8 cellular contexts compared by ENCODE assay signal in genomic region chr3:87350367-87351199, GRCh38.
DNase-seq lines count a peak whose midpoint lies in the region; ATAC-seq and TF ChIP-seq lines count a peak whose summit lies in the region.

No MANE protein-coding gene starts in this region.

- no peak overlapping the region for H3K4me3 ChIP-seq in PC-3 (ENCODE audit: low read length)
- H3K4me3 ChIP-seq in lower lobe of right lung = no peak overlapping the region

- no peaks in the 10 kb centered on the region for H3F3A ChIP-seq in PC-3 (ENCODE audit: low read length, unreplicated experiment)

- H3K79me2 ChIP-seq in PC-3 (ENCODE audit: low read length) = no peaks in the 10 kb centered on the region

- H3K4me3 Mint-ChIP-seq in activated naive CD8-positive, alpha-beta T cell treated with anti-CD3 and anti-CD28 coated beads, Interleukin-2, amount 10 ng/mL, durations not matched to agents 7 days and 5 days = no peak overlapping the region
- H3K4me3 Mint-ChIP-seq in activated naive CD8-positive, alpha-beta T cell treated with anti-CD3 and anti-CD28 coated beads for 36 hours = no peak overlapping the region
- no peak overlapping the region for H3K4me3 Mint-ChIP-seq in T-helper 2 cell treated with Interferon-gamma antibody and Interleukin-4, amounts not matched to agents 5 μg/mL and 100 μg/mL, for 36 hours

- intact Hi-C loops in PC-3 (cut with micrococcal nuclease) = loop anchor here (1.0 to 10.0 kb wide), 6 partner anchors 33 to 653 kb away; no protein-coding TSS in a partner anchor
- intact Hi-C loops in lower lobe of right lung (cut with DNase I) = loop anchor here (10.0 kb wide), 1 partner anchor 654 kb away; no protein-coding TSS in a partner anchor

- POLR2A ChIA-PET in activated naive CD8-positive, alpha-beta T cell treated with anti-CD3 and anti-CD28 coated beads, Interleukin-2, amount 10 ng/mL, durations not matched to agents 7 days and 5 days (lab: Charles Lee) = no interaction called here
- POLR2A ChIA-PET in PC-3 (lab: Charles Lee; ENCODE audit: unreplicated experiment) = no interaction called here

- H2AFZ ChIP-seq in PC-3 (ENCODE audit: low read length) = peak overlapping the region; percentile 56

- peak; percentile 92 for ATAC-seq in activated naive CD8-positive, alpha-beta T cell treated with anti-CD3 and anti-CD28 coated beads, Interleukin-2, amount 10 ng/mL, durations not matched to agents 7 days and 5 days (ENCODE audit: low read depth)
- ATAC-seq in GM21423 (IDR thresholded peaks at IDR 0.05; ENCODE audit: unreplicated experiment) = peak; percentile 98
- peak; percentile 95 for ATAC-seq in HG03521 (IDR thresholded peaks at IDR 0.05; ENCODE audit: unreplicated experiment)
- peak; percentile 91 for ATAC-seq in PC-3
- peak; percentile 77 to 94 for ATAC-seq in lower lobe of right lung

- no peak overlapping the region for H3K9ac ChIP-seq in PC-3 (ENCODE audit: low read length)

- no peaks in the 10 kb centered on the region for H3K27me3 ChIP-seq in PC-3 (ENCODE audit: low read length)
- no peaks in the 10 kb centered on the region for H3K27me3 ChIP-seq in lower lobe of right lung (ENCODE audit: low read depth)

- no peaks in the 10 kb centered on the region for H3K4me1 Mint-ChIP-seq in activated naive CD8-positive, alpha-beta T cell treated with anti-CD3 and anti-CD28 coated beads, Interleukin-2, amount 10 ng/mL, durations not matched to agents 7 days and 5 days
- H3K4me1 Mint-ChIP-seq in activated naive CD8-positive, alpha-beta T cell treated with anti-CD3 and anti-CD28 coated beads for 36 hours = no peaks in the 10 kb centered on the region
- H3K4me1 Mint-ChIP-seq in T-helper 2 cell treated with Interferon-gamma antibody and Interleukin-4, amounts not matched to agents 5 μg/mL and 100 μg/mL, for 36 hours (ENCODE audit: low read depth) = no peaks in the 10 kb centered on the region

- no peaks in the 10 kb centered on the region for H3K9me3 Mint-ChIP-seq in activated naive CD8-positive, alpha-beta T cell treated with anti-CD3 and anti-CD28 coated beads, Interleukin-2, amount 10 ng/mL, durations not matched to agents 7 days and 5 days
- H3K9me3 Mint-ChIP-seq in activated naive CD8-positive, alpha-beta T cell treated with anti-CD3 and anti-CD28 coated beads for 36 hours = no peaks in the 10 kb centered on the region
- no peaks in the 10 kb centered on the region for H3K9me3 Mint-ChIP-seq in T-helper 2 cell treated with Interferon-gamma antibody and Interleukin-4, amounts not matched to agents 5 μg/mL and 100 μg/mL, for 36 hours

- H3K27ac ChIP-seq in PC-3 (ENCODE audit: low read length) = no peak overlapping the region
- no peak overlapping the region for H3K27ac ChIP-seq in lower lobe of right lung

- no peak overlapping the region for H3K27ac Mint-ChIP-seq in activated naive CD8-positive, alpha-beta T cell treated with anti-CD3 and anti-CD28 coated beads, Interleukin-2, amount 10 ng/mL, durations not matched to agents 7 days and 5 days
- H3K27ac Mint-ChIP-seq in activated naive CD8-positive, alpha-beta T cell treated with anti-CD3 and anti-CD28 coated beads for 36 hours = no peak overlapping the region
- no peak overlapping the region for H3K27ac Mint-ChIP-seq in T-helper 2 cell treated with Interferon-gamma antibody and Interleukin-4, amounts not matched to agents 5 μg/mL and 100 μg/mL, for 36 hours

- no TSS peak for BruUV-seq in PC-3 (replicated peaks; lab: Mats Ljungman, UMichigan)

- H3K4me2 ChIP-seq in PC-3 (ENCODE audit: low read length) = peak overlapping the region; percentile 37

- no peaks in the 10 kb centered on the region for H3K36me3 Mint-ChIP-seq in activated naive CD8-positive, alpha-beta T cell treated with anti-CD3 and anti-CD28 coated beads, Interleukin-2, amount 10 ng/mL, durations not matched to agents 7 days and 5 days
- no peaks in the 10 kb centered on the region for H3K36me3 Mint-ChIP-seq in activated naive CD8-positive, alpha-beta T cell treated with anti-CD3 and anti-CD28 coated beads for 36 hours
- no peaks in the 10 kb centered on the region for H3K36me3 Mint-ChIP-seq in T-helper 2 cell treated with Interferon-gamma antibody and Interleukin-4, amounts not matched to agents 5 μg/mL and 100 μg/mL, for 36 hours (ENCODE audit: low read depth)

- DNase-seq in activated naive CD8-positive, alpha-beta T cell treated with anti-CD3 and anti-CD28 coated beads, Interleukin-2, amount 10 ng/mL, durations not matched to agents 7 days and 5 days = no peak
- DNase-seq in activated naive CD8-positive, alpha-beta T cell treated with anti-CD3 and anti-CD28 coated beads for 36 hours = no peak
- DNase-seq in PC-3 = peak; percentile 80
- peak; percentile 75 for DNase-seq in dedifferentiated amniotic fluid mesenchymal stem cell (ENCODE audit: extremely low spot score)
- no peak for DNase-seq in lower lobe of right lung
- DNase-seq in T-helper 2 cell treated with Interferon-gamma antibody and Interleukin-4, amounts not matched to agents 5 μg/mL and 100 μg/mL, for 36 hours (ENCODE audit: low spot score) = no peak

- H3K9me3 ChIP-seq in PC-3 (ENCODE audit: low read length) = no peaks in the 10 kb centered on the region
- H3K9me3 ChIP-seq in lower lobe of right lung = no peaks in the 10 kb centered on the region

- H3K9me2 ChIP-seq in PC-3 (replicated peaks; ENCODE audit: low read length) = no peaks in the 10 kb centered on the region

- peaks cover 1% of the 10 kb centered on the region for H3K27me3 Mint-ChIP-seq in activated naive CD8-positive, alpha-beta T cell treated with anti-CD3 and anti-CD28 coated beads, Interleukin-2, amount 10 ng/mL, durations not matched to agents 7 days and 5 days
- no peaks in the 10 kb centered on the region for H3K27me3 Mint-ChIP-seq in activated naive CD8-positive, alpha-beta T cell treated with anti-CD3 and anti-CD28 coated beads for 36 hours
- H3K27me3 Mint-ChIP-seq in T-helper 2 cell treated with Interferon-gamma antibody and Interleukin-4, amounts not matched to agents 5 μg/mL and 100 μg/mL, for 36 hours (ENCODE audit: low read depth) = peaks cover 3% of the 10 kb centered on the region

- CTCF ChIA-PET in PC-3 (lab: Charles Lee) = interaction anchor here (0.6 to 1.3 kb wide), 8 partner anchors 29 to 708 kb away, joined by 3 to 7 read pairs (median 4); partner anchors contain the start of gene CGGBP1

- H3K4me1 ChIP-seq in PC-3 (ENCODE audit: insufficient read depth, low read length) (peaks cover 18% of the 10 kb centered on the region; the same call in 1 of the 2 replicates), lower lobe of right lung (no peaks in the 10 kb centered on the region)

- peak; percentile 95 for TF ChIP-seq CTCF in PC-3 (conservative IDR thresholded peaks at IDR 0.05; ENCODE audit: low read depth, low read length)
- peak; percentile 92 for TF ChIP-seq CTCF in lower lobe of right lung (IDR thresholded peaks at IDR 0.05)

- H4K20me1 ChIP-seq in PC-3 (ENCODE audit: low read length) = no peaks in the 10 kb centered on the region

- H3K36me3 ChIP-seq in PC-3 (ENCODE audit: low read depth, low read length) (no peaks in the 10 kb centered on the region), lower lobe of right lung (no peaks in the 10 kb centered on the region)

Comparison
In these comparisons a context has a peak if more than half of its experiments do, and no peak if none do; other contexts are left out.
1. DNase-seq: peak in PC-3 (single experiment) and dedifferentiated amniotic fluid mesenchymal stem cell (single experiment); none in activated naive CD8-positive, alpha-beta T cell treated with anti-CD3 and anti-CD28 coated beads, Interleukin-2, amount 10 ng/mL, durations not matched to agents 7 days and 5 days (single experiment), activated naive CD8-positive, alpha-beta T cell treated with anti-CD3 and anti-CD28 coated beads for 36 hours (single experiment), lower lobe of right lung (single experiment) and T-helper 2 cell treated with Interferon-gamma antibody and Interleukin-4, amounts not matched to agents 5 μg/mL and 100 μg/mL, for 36 hours (single experiment).
2. Peak in every context shown above with its lines, with median percentiles within 50 percentile points of each other: ATAC-seq.